8 cellular contexts compared by ENCODE assay signal in the genomic region with DNA sequence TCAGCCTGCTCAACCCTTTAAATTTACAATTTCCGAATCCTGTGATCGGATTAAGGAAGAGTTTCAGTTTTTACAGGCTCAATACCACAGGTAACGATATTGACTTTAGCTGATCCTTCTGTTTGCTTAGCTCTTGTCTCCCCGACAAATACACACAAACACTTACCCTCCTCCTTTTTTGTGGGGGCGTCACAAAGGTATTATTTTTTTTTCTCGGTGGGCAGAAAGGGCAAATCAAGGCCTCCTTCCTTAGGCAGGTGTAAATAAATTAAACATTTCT. TPM values are rescaled to one million over a fixed set of nuclear protein-coding genes. Genes with fewer than 3 reads are reported as not detected.
DNase-seq lines count a peak whose midpoint lies in the region; TF ChIP-seq lines count a peak whose summit lies in the region.

No MANE protein-coding gene starts in this region.

- no peaks in the 10 kb centered on the region for H4K20me1 ChIP-seq in DOHH2 (ENCODE audit: control insufficient read depth, insufficient read depth, low read depth, low read length)

- no peaks in the 10 kb centered on the region for H3K27me3 ChIP-seq in DOHH2 (ENCODE audit: control insufficient read depth, low read length)
- H3K27me3 ChIP-seq in parathyroid adenoma (ENCODE audit: control insufficient read depth, insufficient read depth, low read length) = no peaks in the 10 kb centered on the region

- peaks cover 13% of the 10 kb centered on the region for H3F3A ChIP-seq in DOHH2 (ENCODE audit: control insufficient read depth, insufficient read depth)

- H3K4me1 ChIP-seq in DOHH2 (ENCODE audit: control insufficient read depth, low read length) = peaks cover 29% of the 10 kb centered on the region
- peaks cover 2% of the 10 kb centered on the region for H3K4me1 ChIP-seq in parathyroid adenoma

- H3K9ac ChIP-seq in parathyroid adenoma = peak overlapping the region; percentile 37

- H3K9me3 ChIP-seq in DOHH2 (ENCODE audit: control insufficient read depth, insufficient read depth, low read length) = no peaks in the 10 kb centered on the region
- no peaks in the 10 kb centered on the region for H3K9me3 ChIP-seq in parathyroid adenoma (ENCODE audit: control insufficient read depth, low read length)

- H3K36me3 ChIP-seq in DOHH2 (ENCODE audit: control insufficient read depth, low read length) (peaks cover 20% of the 10 kb centered on the region), parathyroid adenoma (ENCODE audit: control insufficient read depth, insufficient read depth, low read length) (no peaks in the 10 kb centered on the region)

- H3K27ac ChIP-seq in DOHH2 (ENCODE audit: low read depth, low read length) (no peak overlapping the region), parathyroid adenoma (peak overlapping the region; percentile 49)

- H3K4me2 ChIP-seq in DOHH2 (ENCODE audit: low read length) = peak overlapping the region; percentile 82
- peak overlapping the region; percentile 75 for H3K4me2 ChIP-seq in parathyroid adenoma (ENCODE audit: low read length)

- no peaks in the 10 kb centered on the region for H3K9me2 ChIP-seq in DOHH2 (replicated peaks; ENCODE audit: control insufficient read depth, low read length)

- TF ChIP-seq CTCF in DOHH2 (IDR thresholded peaks at IDR 0.05; ENCODE audit: low read depth, low read length, poor library complexity, severe bottlenecking) (no peak), epithelial cell of proximal tubule (conservative IDR thresholded peaks at IDR 0.05; ENCODE audit: low read depth, low read length) (no peak), parathyroid adenoma (IDR thresholded peaks at IDR 0.05) (no peak)

- DNase-seq in NCI-H345 (lab: John Stamatoyannopoulos, UW) (peak; percentile 46), epithelial cell of proximal tubule (ENCODE audit: low read depth) (no peak), NCI-H774 (lab: John Stamatoyannopoulos, UW) (no peak), putamen (ENCODE audit: low spot score) (no peak), NCI-H2196 treated with DMSO at 0.1 percent for 48 hours (lab: John Stamatoyannopoulos, UW; ENCODE audit: unreplicated experiment) (no peak)
- DNase-seq in stimulated activated CD4-positive, alpha-beta T cell treated with anti-CD3 and anti-CD28 coated beads, Interleukin-4, amount 100 ng/mL, for 24 hours = no peak

- H3K4me3 ChIP-seq in DOHH2 (ENCODE audit: low read length) (peak overlapping the region; percentile 84), epithelial cell of proximal tubule (ENCODE audit: low read depth, low read length) (peak overlapping the region; percentile 72), parathyroid adenoma (ENCODE audit: low read depth, low read length) (peak overlapping the region; percentile 60)

- peak overlapping the region; percentile 79 for H2AFZ ChIP-seq in parathyroid adenoma

- H3K79me2 ChIP-seq in DOHH2 (ENCODE audit: control insufficient read depth, low read length) = peaks cover 34% of the 10 kb centered on the region
- H3K79me2 ChIP-seq in parathyroid adenoma = peaks cover 3% of the 10 kb centered on the region

RNA-seq across cellular contexts. Expression of a gene that starts 1.9 kb away (rescaled TPM):
- total RNA-seq in epithelial cell of proximal tubule = 16.3 and 16.8 TPM in 2 replicates
